8 cellular contexts compared by ENCODE assay signal in the genomic region with DNA sequence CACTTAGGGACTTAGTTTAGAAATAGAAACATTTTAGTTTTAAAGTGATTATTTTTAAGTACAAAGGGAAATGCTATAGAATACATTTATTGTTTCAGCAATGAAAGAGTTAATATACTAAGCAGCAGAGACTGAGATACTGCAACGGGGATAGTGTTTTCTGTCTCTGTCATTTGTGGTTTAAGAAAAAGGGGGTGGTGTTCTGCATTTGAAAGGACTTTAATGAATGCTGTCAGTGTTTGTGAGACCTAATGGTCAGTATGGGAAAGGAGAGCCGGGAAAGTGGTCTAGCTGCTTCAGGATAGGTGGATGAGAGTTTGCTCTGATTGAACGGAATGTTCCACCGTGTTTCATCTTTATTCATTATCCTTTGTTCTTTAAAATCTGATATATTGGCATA. TPM values are rescaled to one million over a fixed set of nuclear protein-coding genes. Genes with fewer than 3 reads are reported as not detected.
DNase-seq lines count a peak whose midpoint lies in the region; ATAC-seq and TF ChIP-seq lines count a peak whose summit lies in the region.

A gene with protein sequence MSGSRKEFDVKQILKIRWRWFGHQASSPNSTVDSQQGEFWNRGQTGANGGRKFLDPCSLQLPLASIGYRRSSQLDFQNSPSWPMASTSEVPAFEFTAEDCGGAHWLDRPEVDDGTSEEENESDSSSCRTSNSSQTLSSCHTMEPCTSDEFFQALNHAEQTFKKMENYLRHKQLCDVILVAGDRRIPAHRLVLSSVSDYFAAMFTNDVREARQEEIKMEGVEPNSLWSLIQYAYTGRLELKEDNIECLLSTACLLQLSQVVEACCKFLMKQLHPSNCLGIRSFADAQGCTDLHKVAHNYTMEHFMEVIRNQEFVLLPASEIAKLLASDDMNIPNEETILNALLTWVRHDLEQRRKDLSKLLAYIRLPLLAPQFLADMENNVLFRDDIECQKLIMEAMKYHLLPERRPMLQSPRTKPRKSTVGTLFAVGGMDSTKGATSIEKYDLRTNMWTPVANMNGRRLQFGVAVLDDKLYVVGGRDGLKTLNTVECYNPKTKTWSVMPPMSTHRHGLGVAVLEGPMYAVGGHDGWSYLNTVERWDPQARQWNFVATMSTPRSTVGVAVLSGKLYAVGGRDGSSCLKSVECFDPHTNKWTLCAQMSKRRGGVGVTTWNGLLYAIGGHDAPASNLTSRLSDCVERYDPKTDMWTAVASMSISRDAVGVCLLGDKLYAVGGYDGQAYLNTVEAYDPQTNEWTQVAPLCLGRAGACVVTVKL (plus strand): TSS at position 139 of the 400 bp plus-strand sequence. CDS start 421 bp downstream, outside the sequence.

- no peaks in the 10 kb centered on the region for H3K9me2 ChIP-seq in hepatocyte (replicated peaks; ENCODE audit: insufficient read depth)

- no peak within 1 kb of the TSS for H3K4me3 ChIP-seq in hepatocyte
- H3K4me3 ChIP-seq in psoas muscle = no peak within 1 kb of the TSS
- no peak within 1 kb of the TSS for H3K4me3 ChIP-seq in colonic mucosa

- ATAC-seq in GM18511 (IDR thresholded peaks at IDR 0.05; ENCODE audit: unreplicated experiment) (peak; percentile 37), psoas muscle (no peak), GM18873 (IDR thresholded peaks at IDR 0.05; ENCODE audit: low FRiP score, unreplicated experiment) (no peak), GM21360 (IDR thresholded peaks at IDR 0.05; ENCODE audit: unreplicated experiment) (no peak)

- H3K27me3 Mint-ChIP-seq in activated CD4-positive, alpha-beta memory T cell treated with anti-CD3 and anti-CD28 coated beads, Interleukin-2, amount 10 ng/mL, durations not matched to agents 7 days and 5 days = no peaks in the 10 kb centered on the region

- peak within 1 kb of the TSS; percentile 63 for H3K4me2 ChIP-seq in hepatocyte

- H3K27me3 ChIP-seq in hepatocyte (no peaks in the 10 kb centered on the region), psoas muscle (ENCODE audit: insufficient read depth in 3 of 3, low read length in 2 of 3) (no peaks in the 10 kb centered on the region), colonic mucosa (no peaks in the 10 kb centered on the region)

- no peak within 1 kb of the TSS for H3K27ac Mint-ChIP-seq in activated CD4-positive, alpha-beta memory T cell treated with anti-CD3 and anti-CD28 coated beads, Interleukin-2, amount 10 ng/mL, durations not matched to agents 7 days and 5 days

- H3K4me1 ChIP-seq in hepatocyte (ENCODE audit: insufficient read depth) = peaks cover 4% of the 10 kb centered on the region
- H3K4me1 ChIP-seq in psoas muscle = peaks cover 9% of the 10 kb centered on the region
- H3K4me1 ChIP-seq in colonic mucosa = no peaks in the 10 kb centered on the region

- H3K9me3 ChIP-seq in hepatocyte (ENCODE audit: low read depth) = no peaks in the 10 kb centered on the region
- no peaks in the 10 kb centered on the region for H3K9me3 ChIP-seq in psoas muscle
- no peaks in the 10 kb centered on the region for H3K9me3 ChIP-seq in colonic mucosa

- H3K9me3 Mint-ChIP-seq in activated CD4-positive, alpha-beta memory T cell treated with anti-CD3 and anti-CD28 coated beads, Interleukin-2, amount 10 ng/mL, durations not matched to agents 7 days and 5 days = no peaks in the 10 kb centered on the region

- H3K27ac ChIP-seq in hepatocyte = no peak within 1 kb of the TSS
- H3K27ac ChIP-seq in psoas muscle = no peak within 1 kb of the TSS
- no peak within 1 kb of the TSS for H3K27ac ChIP-seq in colonic mucosa

- TF ChIP-seq CTCF in hepatocyte (IDR thresholded peaks at IDR 0.05; ENCODE audit: poor library complexity) (no peak), psoas muscle (IDR thresholded peaks at IDR 0.05) (no peak), colonic mucosa (IDR thresholded peaks at IDR 0.05) (no peak)

- H3K9ac ChIP-seq in colonic mucosa (ENCODE audit: low read depth in 2 of 2, low read length in 2 of 2) = no peak within 1 kb of the TSS

- no peak within 1 kb of the TSS for H3K4me3 Mint-ChIP-seq in activated CD4-positive, alpha-beta memory T cell treated with anti-CD3 and anti-CD28 coated beads, Interleukin-2, amount 10 ng/mL, durations not matched to agents 7 days and 5 days

- H2AFZ ChIP-seq in hepatocyte = no peak within 1 kb of the TSS

- POLR2A ChIA-PET in activated CD4-positive, alpha-beta memory T cell treated with anti-CD3 and anti-CD28 coated beads, Interleukin-2, amount 10 ng/mL, durations not matched to agents 7 days and 5 days (lab: Charles Lee) = no interaction called here

- H3K36me3 ChIP-seq in hepatocyte (replicated peaks; ENCODE audit: insufficient read depth, low read depth) (no peaks in the 10 kb centered on the region), psoas muscle (ENCODE audit: insufficient read depth in 1 of 2, low read depth in 1 of 2) (no peaks in the 10 kb centered on the region), colonic mucosa (no peaks in the 10 kb centered on the region)

- peaks cover 12% of the 10 kb centered on the region for H3K4me1 Mint-ChIP-seq in activated CD4-positive, alpha-beta memory T cell treated with anti-CD3 and anti-CD28 coated beads, Interleukin-2, amount 10 ng/mL, durations not matched to agents 7 days and 5 days

- no peaks in the 10 kb centered on the region for H4K20me1 ChIP-seq in hepatocyte (ENCODE audit: insufficient read depth, poor library complexity, severe bottlenecking)

- 10% methylated on average over 4 of the region's 4 CpGs for WGBS in hepatocyte (ENCODE audit: low lambda C conversion rate, missing lambda C conversion rate)
- WGBS in psoas muscle, 3 donors = 39 to 42% (median 40%) methylated on average over 4 of the region's 4 CpGs

- intact Hi-C loops in psoas muscle (cut with DNase I) (no loop called here), colonic mucosa (cut with DNase I) (no loop called here)

- DNase-seq in activated CD4-positive, alpha-beta memory T cell treated with anti-CD3 and anti-CD28 coated beads, Interleukin-2, amount 10 ng/mL, durations not matched to agents 7 days and 5 days = no peak
- DNase-seq in hepatocyte (ENCODE audit: low spot score) = no peak
- DNase-seq in psoas muscle = no peak
- no peak for DNase-seq in colonic mucosa
- no peak for DNase-seq in activated CD4-positive, alpha-beta T cell treated with anti-CD3 and anti-CD28 coated beads, Interleukin-2, amount 50 U/mL, for 48 hours

- CTCF ChIA-PET in activated CD4-positive, alpha-beta memory T cell treated with anti-CD3 and anti-CD28 coated beads, Interleukin-2, amount 10 ng/mL, durations not matched to agents 7 days and 5 days (lab: Charles Lee) = no interaction called here

- H3K79me2 ChIP-seq in hepatocyte = peaks cover 55% of the 10 kb centered on the region

- H3K36me3 Mint-ChIP-seq in activated CD4-positive, alpha-beta memory T cell treated with anti-CD3 and anti-CD28 coated beads, Interleukin-2, amount 10 ng/mL, durations not matched to agents 7 days and 5 days (ENCODE audit: low read depth) = peaks cover 3% of the 10 kb centered on the region

RNA-seq across cellular contexts. Expression of the gene that starts here (rescaled TPM):
- 10 to 100 TPM; 36.6 to 36.7 TPM for total RNA-seq in activated CD4-positive, alpha-beta memory T cell treated with anti-CD3 and anti-CD28 coated beads, Interleukin-2, amount 10 ng/mL, durations not matched to agents 7 days and 5 days
- total RNA-seq in hepatocyte (51.6 and 58.3 TPM in 2 replicates), psoas muscle (10 to 100 TPM; 10.1 to 14.9 (median 11.9) TPM), colonic mucosa (10 to 100 TPM in 1 of 2 donors, 1 to 10 TPM in 1; 2.6 to 19.1 TPM)
- polyA plus RNA-seq in hepatocyte (28.1 and 30.2 TPM in 2 replicates), psoas muscle (1 to 10 TPM; 6.7 to 9.7 (median 7.1) TPM)
